Comparison of ENCODE assay signal across 8 cellular contexts in the genomic region with DNA sequence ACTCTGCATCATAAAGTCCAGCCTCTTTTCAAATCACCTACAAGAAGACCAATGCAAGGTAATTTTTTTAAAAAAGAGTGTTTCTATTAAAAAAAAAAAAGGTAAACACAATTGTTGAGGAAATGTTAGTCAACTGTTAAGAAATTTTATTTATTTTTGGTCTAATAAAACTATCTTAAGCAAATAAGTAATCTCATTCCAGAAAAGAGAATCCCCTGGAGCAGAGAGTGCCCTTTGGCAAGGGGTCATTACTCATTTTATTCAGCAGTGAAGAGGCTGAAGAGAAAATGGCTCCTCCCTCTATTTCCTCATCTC.
DNase-seq lines count a peak whose midpoint lies in the region; ATAC-seq, FAIRE-seq and TF ChIP-seq lines count a peak whose summit lies in the region.

No MANE protein-coding gene starts in this region.

- DNase-seq in AG08396 (ENCODE audit: low spot score): peak; percentile 54
- peak; percentile 76 for DNase-seq in H54 (ENCODE audit: insufficient read length, low spot score)
- no peak for DNase-seq in immature natural killer cell
- no peak for DNase-seq in OCI-M1 (lab: John Stamatoyannopoulos, UW)
- DNase-seq in GM19238 (ENCODE audit: insufficient read length, low spot score): no peak
- DNase-seq in NCI-H526 treated with DMSO at 0.1 percent for 48 hours (lab: John Stamatoyannopoulos, UW): no peak

- TF ChIP-seq POLR2A in H54 (IDR thresholded peaks at IDR 0.05; ENCODE audit: low read depth, low read length): no peak

- peak overlapping the region; percentile 81 to 94 (median 87) for H3K4me3 Mint-ChIP-seq in immature natural killer cell

- peaks cover 0 to 10% (median 0%) of the 10 kb centered on the region in 3 donors for H3K27me3 Mint-ChIP-seq in immature natural killer cell (ENCODE audit: low read depth in 3 of 3)

- H3K4me1 Mint-ChIP-seq in immature natural killer cell: peaks cover 42 to 52% of the 10 kb centered on the region in 2 donors

- peak overlapping the region; percentile 97 to 99 (median 98) for H3K27ac Mint-ChIP-seq in immature natural killer cell

- no peaks in the 10 kb centered on the region for H3K9me3 Mint-ChIP-seq in immature natural killer cell

- no peak for FAIRE-seq in H54 (lab: Jason Lieb, UNC)

- ATAC-seq in SK-N-SH treated with all-trans-retinoic acid at 6 μM for 48 hours (peak; percentile 60), HG02623 (IDR thresholded peaks at IDR 0.05; ENCODE audit: unreplicated experiment) (no peak)

- H3K36me3 Mint-ChIP-seq in immature natural killer cell: peaks cover 12 to 25% (median 18%) of the 10 kb centered on the region in 3 donors

TF ChIP-seq in SK-N-SH treated with all-trans-retinoic acid at 6 μM for 48 hours, 23 proteins besides CTCF, POLR2A, EP300 and RAD21:
- TF ChIP-seq, protein P1, sequence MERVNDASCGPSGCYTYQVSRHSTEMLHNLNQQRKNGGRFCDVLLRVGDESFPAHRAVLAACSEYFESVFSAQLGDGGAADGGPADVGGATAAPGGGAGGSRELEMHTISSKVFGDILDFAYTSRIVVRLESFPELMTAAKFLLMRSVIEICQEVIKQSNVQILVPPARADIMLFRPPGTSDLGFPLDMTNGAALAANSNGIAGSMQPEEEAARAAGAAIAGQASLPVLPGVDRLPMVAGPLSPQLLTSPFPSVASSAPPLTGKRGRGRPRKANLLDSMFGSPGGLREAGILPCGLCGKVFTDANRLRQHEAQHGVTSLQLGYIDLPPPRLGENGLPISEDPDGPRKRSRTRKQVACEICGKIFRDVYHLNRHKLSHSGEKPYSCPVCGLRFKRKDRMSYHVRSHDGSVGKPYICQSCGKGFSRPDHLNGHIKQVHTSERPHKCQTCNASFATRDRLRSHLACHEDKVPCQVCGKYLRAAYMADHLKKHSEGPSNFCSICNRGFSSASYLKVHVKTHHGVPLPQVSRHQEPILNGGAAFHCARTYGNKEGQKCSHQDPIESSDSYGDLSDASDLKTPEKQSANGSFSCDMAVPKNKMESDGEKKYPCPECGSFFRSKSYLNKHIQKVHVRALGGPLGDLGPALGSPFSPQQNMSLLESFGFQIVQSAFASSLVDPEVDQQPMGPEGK (CRISPR knock-in tag; IDR thresholded peaks at IDR 0.05; ENCODE audit: borderline replicate concordance): no peak
- no peak for TF ChIP-seq ZFP30 (CRISPR knock-in tag; IDR thresholded peaks at IDR 0.05)
- TF ChIP-seq, protein P2, sequence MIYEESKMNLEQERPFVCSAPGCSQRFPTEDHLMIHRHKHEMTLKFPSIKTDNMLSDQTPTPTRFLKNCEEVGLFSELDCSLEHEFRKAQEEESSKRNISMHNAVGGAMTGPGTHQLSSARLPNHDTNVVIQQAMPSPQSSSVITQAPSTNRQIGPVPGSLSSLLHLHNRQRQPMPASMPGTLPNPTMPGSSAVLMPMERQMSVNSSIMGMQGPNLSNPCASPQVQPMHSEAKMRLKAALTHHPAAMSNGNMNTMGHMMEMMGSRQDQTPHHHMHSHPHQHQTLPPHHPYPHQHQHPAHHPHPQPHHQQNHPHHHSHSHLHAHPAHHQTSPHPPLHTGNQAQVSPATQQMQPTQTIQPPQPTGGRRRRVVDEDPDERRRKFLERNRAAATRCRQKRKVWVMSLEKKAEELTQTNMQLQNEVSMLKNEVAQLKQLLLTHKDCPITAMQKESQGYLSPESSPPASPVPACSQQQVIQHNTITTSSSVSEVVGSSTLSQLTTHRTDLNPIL (CRISPR knock-in tag; IDR thresholded peaks at IDR 0.05; ENCODE audit: low read depth): no peak
- no peak for TF ChIP-seq RARB (CRISPR knock-in tag; IDR thresholded peaks at IDR 0.05)
- TF ChIP-seq ARNTL (CRISPR knock-in tag; IDR thresholded peaks at IDR 0.05; ENCODE audit: borderline replicate concordance, low read depth): no peak
- no peak for TF ChIP-seq CSDC2 (CRISPR knock-in tag; IDR thresholded peaks at IDR 0.05)
- TF ChIP-seq SNAI2 (CRISPR knock-in tag; IDR thresholded peaks at IDR 0.05): no peak
- TF ChIP-seq ISL1 (CRISPR knock-in tag; IDR thresholded peaks at IDR 0.05): no peak
- no peak for TF ChIP-seq ZNF565 (CRISPR knock-in tag; conservative IDR thresholded peaks at IDR 0.05; ENCODE audit: low read depth)
- no peak for TF ChIP-seq ZNF70 (CRISPR knock-in tag; IDR thresholded peaks at IDR 0.05)
- TF ChIP-seq GLIS3 (CRISPR knock-in tag; IDR thresholded peaks at IDR 0.05): no peak
- no peak for TF ChIP-seq ZFP3 (CRISPR knock-in tag; IDR thresholded peaks at IDR 0.05)
- no peak for TF ChIP-seq OSR1 (CRISPR knock-in tag; IDR thresholded peaks at IDR 0.05)
- TF ChIP-seq BACH2 (CRISPR knock-in tag; IDR thresholded peaks at IDR 0.05; ENCODE audit: borderline replicate concordance): no peak
- TF ChIP-seq, protein P3, sequence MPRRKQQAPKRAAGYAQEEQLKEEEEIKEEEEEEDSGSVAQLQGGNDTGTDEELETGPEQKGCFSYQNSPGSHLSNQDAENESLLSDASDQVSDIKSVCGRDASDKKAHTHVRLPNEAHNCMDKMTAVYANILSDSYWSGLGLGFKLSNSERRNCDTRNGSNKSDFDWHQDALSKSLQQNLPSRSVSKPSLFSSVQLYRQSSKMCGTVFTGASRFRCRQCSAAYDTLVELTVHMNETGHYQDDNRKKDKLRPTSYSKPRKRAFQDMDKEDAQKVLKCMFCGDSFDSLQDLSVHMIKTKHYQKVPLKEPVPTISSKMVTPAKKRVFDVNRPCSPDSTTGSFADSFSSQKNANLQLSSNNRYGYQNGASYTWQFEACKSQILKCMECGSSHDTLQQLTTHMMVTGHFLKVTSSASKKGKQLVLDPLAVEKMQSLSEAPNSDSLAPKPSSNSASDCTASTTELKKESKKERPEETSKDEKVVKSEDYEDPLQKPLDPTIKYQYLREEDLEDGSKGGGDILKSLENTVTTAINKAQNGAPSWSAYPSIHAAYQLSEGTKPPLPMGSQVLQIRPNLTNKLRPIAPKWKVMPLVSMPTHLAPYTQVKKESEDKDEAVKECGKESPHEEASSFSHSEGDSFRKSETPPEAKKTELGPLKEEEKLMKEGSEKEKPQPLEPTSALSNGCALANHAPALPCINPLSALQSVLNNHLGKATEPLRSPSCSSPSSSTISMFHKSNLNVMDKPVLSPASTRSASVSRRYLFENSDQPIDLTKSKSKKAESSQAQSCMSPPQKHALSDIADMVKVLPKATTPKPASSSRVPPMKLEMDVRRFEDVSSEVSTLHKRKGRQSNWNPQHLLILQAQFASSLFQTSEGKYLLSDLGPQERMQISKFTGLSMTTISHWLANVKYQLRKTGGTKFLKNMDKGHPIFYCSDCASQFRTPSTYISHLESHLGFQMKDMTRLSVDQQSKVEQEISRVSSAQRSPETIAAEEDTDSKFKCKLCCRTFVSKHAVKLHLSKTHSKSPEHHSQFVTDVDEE (CRISPR knock-in tag; IDR thresholded peaks at IDR 0.05): no peak
- TF ChIP-seq TCF4 (CRISPR knock-in tag; IDR thresholded peaks at IDR 0.05; ENCODE audit: borderline replicate concordance): no peak
- TF ChIP-seq PPARA (CRISPR knock-in tag; IDR thresholded peaks at IDR 0.05; ENCODE audit: borderline replicate concordance): no peak
- no peak for TF ChIP-seq ZC3H10 (CRISPR knock-in tag; IDR thresholded peaks at IDR 0.05)
- no peak for TF ChIP-seq TOX (CRISPR knock-in tag; IDR thresholded peaks at IDR 0.05; ENCODE audit: borderline replicate concordance)
- no peak for TF ChIP-seq ZNF8 (CRISPR knock-in tag; IDR thresholded peaks at IDR 0.05)

Comparison
In these comparisons a context has a peak if more than half of its experiments do, and no peak if none do; other contexts are left out.
1. DNase-seq: peak in AG08396 (single experiment) and H54 (single experiment); none in immature natural killer cell (0 of 3), OCI-M1 (single experiment), GM19238 (single experiment) and NCI-H526 treated with DMSO at 0.1 percent for 48 hours (single experiment).